In genomic region chr2:238069021-238069709, GRCh38 we compare ENCODE assay signal across 1 cellular context.
TF ChIP-seq lines count a peak whose summit lies in the region.

No MANE protein-coding gene starts in this region.

TF ChIP-seq in GM12878, 131 proteins besides CTCF, POLR2A, EP300 and RAD21 (continued from another document):
- TF ChIP-seq ATF2 (IDR thresholded peaks at IDR 0.05; ENCODE audit: low read length) = no peak
- TF ChIP-seq MTA2 (IDR thresholded peaks at IDR 0.05; ENCODE audit: low read depth) = peak; percentile 44; the same call in 1 of the 2 replicates
- peak; percentile 34; the same call in 1 of the 2 replicates for TF ChIP-seq DPF2 (IDR thresholded peaks at IDR 0.05)
- no peak for TF ChIP-seq ZNF622 (IDR thresholded peaks at IDR 0.05)
- peak; percentile 69 for TF ChIP-seq RUNX3 (IDR thresholded peaks at IDR 0.05; ENCODE audit: low read length)
- peak; percentile 42; the same call in 1 of the 2 replicates for TF ChIP-seq RELB (IDR thresholded peaks at IDR 0.05; ENCODE audit: low read depth)
- TF ChIP-seq GATAD2B (conservative IDR thresholded peaks at IDR 0.05; ENCODE audit: low read depth) = peak; percentile 27; the same call in 1 of the 2 replicates
